Comparison of ENCODE assay signal across 14 cellular contexts in genomic region chr5:95728494-95729114, GRCh38. TPM values are rescaled to one million over a fixed set of nuclear protein-coding genes. Genes with fewer than 3 reads are reported as not detected.
DNase-seq lines count a peak whose midpoint lies in the region; ATAC-seq and TF ChIP-seq lines count a peak whose summit lies in the region.
"Had no signal": no experiment of that assay in that cellular context is flagged by ENCODE, and none has a peak within 500 bp of the region (broad histone marks: within the 10 kb centered on the region; RNA-seq: fewer than 3 reads in every experiment).

No MANE protein-coding gene starts in this region.

- H3K36me3 ChIP-seq in SK-N-MC (ENCODE audit: insufficient read depth, low read length) (peaks cover 9% of the 10 kb centered on the region; the same call in 1 of the 2 replicates), tibial nerve (no peaks in the 10 kb centered on the region)
- H3K36me3 ChIP-seq: thoracic aorta had no signal

- peaks cover 0 to 59% (median 28%) of the 10 kb centered on the region in 4 donors for H3K4me1 ChIP-seq in tibial nerve

- 81 to 83% methylated on average over 3 of the region's 3 CpGs for WGBS in tibial nerve, 2 donors

- no peaks in the 10 kb centered on the region for H3K36me3 Mint-ChIP-seq in natural killer cell treated with Interleukin-12 subunit alpha and Interleukin-12 subunit beta and Interleukin-15 and Interleukin-18, amount 100 ng/mL, for 72 hours
- no peaks in the 10 kb centered on the region for H3K36me3 Mint-ChIP-seq in natural killer cell
- H3K36me3 Mint-ChIP-seq: CD4-positive, alpha-beta memory T cell had no signal

- TF ChIP-seq CTCF in natural killer cell (IDR thresholded peaks at IDR 0.05) = no peak
- no peak for TF ChIP-seq CTCF in tibial nerve (IDR thresholded peaks at IDR 0.05)

- TF ChIP-seq POLR2A in tibial nerve (IDR thresholded peaks at IDR 0.05) = no peak

- peaks cover 46 to 50% of the 10 kb centered on the region in 2 donors for H3K4me1 Mint-ChIP-seq in natural killer cell treated with Interleukin-12 subunit alpha and Interleukin-12 subunit beta and Interleukin-15 and Interleukin-18, amount 100 ng/mL, for 72 hours (ENCODE audit: low read depth in 2 of 2)
- peaks cover 44 to 57% of the 10 kb centered on the region in 2 donors for H3K4me1 Mint-ChIP-seq in natural killer cell

- H3K4me3 ChIP-seq in SK-N-MC (no peak overlapping the region), tibial nerve (no peak overlapping the region)
- H3K4me3 ChIP-seq: thoracic aorta had no signal

- H3K9me3 ChIP-seq in SK-N-MC (ENCODE audit: low read depth, low read length) (no peaks in the 10 kb centered on the region), tibial nerve (no peaks in the 10 kb centered on the region)
- H3K9me3 ChIP-seq: thoracic aorta had no signal

- H3K9me3 Mint-ChIP-seq in natural killer cell treated with Interleukin-12 subunit alpha and Interleukin-12 subunit beta and Interleukin-15 and Interleukin-18, amount 100 ng/mL, for 72 hours = no peaks in the 10 kb centered on the region
- H3K9me3 Mint-ChIP-seq in natural killer cell = no peaks in the 10 kb centered on the region
- H3K9me3 Mint-ChIP-seq: CD4-positive, alpha-beta memory T cell had no signal

- ATAC-seq in natural killer cell treated with Interleukin-12 subunit alpha and Interleukin-12 subunit beta and Interleukin-15 and Interleukin-18, amount 100 ng/mL, for 72 hours = no peak
- ATAC-seq in natural killer cell (no peak), HG03196 (IDR thresholded peaks at IDR 0.05; ENCODE audit: unreplicated experiment) (no peak)

- peak overlapping the region; percentile 12 to 15 for H3K27ac Mint-ChIP-seq in natural killer cell treated with Interleukin-12 subunit alpha and Interleukin-12 subunit beta and Interleukin-15 and Interleukin-18, amount 100 ng/mL, for 72 hours
- no peak overlapping the region for H3K27ac Mint-ChIP-seq in natural killer cell
- H3K27ac Mint-ChIP-seq: CD4-positive, alpha-beta memory T cell had no signal

- no peak for DNase-seq in natural killer cell treated with Interleukin-12 subunit alpha and Interleukin-12 subunit beta and Interleukin-15 and Interleukin-18, amount 100 ng/mL, for 72 hours (ENCODE audit: low spot score)
- DNase-seq in natural killer cell (no peak), SK-N-MC (ENCODE audit: low read depth, low spot score) (no peak), iris pigment epithelial cell (ENCODE audit: low read depth) (peak; percentile 40), tibial nerve (ENCODE audit: low spot score in 2 of 2) (no peak), occipital lobe (lab: John Stamatoyannopoulos, UW) (no peak), amniotic stem cell (lab: John Stamatoyannopoulos, UW) (no peak)
- DNase-seq: activated CD8-positive, alpha-beta memory T cell treated with anti-CD3 and anti-CD28 coated beads for 24 hours; aorta; CD4-positive, alpha-beta memory T cell; KG1 had no signal

- H3K9ac ChIP-seq in SK-N-MC (ENCODE audit: insufficient read length) = no peak overlapping the region

- no peak overlapping the region for H3K4me3 Mint-ChIP-seq in natural killer cell treated with Interleukin-12 subunit alpha and Interleukin-12 subunit beta and Interleukin-15 and Interleukin-18, amount 100 ng/mL, for 72 hours
- H3K4me3 Mint-ChIP-seq in natural killer cell = no peak overlapping the region

- peak overlapping the region; percentile 99 for H3K27ac ChIP-seq in SK-N-MC
- peak overlapping the region in 3 of 4 donors; percentile 6 to 100 (median 98) for H3K27ac ChIP-seq in tibial nerve
- H3K27ac ChIP-seq: thoracic aorta had no signal

- intact Hi-C loops in natural killer cell (cut with micrococcal nuclease) = no loop called here

- no peak for TF ChIP-seq EP300 in tibial nerve (IDR thresholded peaks at IDR 0.05)

- no peaks in the 10 kb centered on the region for H3K27me3 ChIP-seq in tibial nerve

- H3K27me3 Mint-ChIP-seq in natural killer cell treated with Interleukin-12 subunit alpha and Interleukin-12 subunit beta and Interleukin-15 and Interleukin-18, amount 100 ng/mL, for 72 hours = no peaks in the 10 kb centered on the region
- H3K27me3 Mint-ChIP-seq in natural killer cell (ENCODE audit: low read depth in 2 of 2) = no peaks in the 10 kb centered on the region

RNA-seq across cellular contexts. Expression of gene RHOBTB3, which starts 2.5 kb away (rescaled TPM):
- total RNA-seq in natural killer cell treated with Interleukin-12 subunit alpha and Interleukin-12 subunit beta and Interleukin-15 and Interleukin-18, amount 100 ng/mL, for 72 hours = 10 to 100 TPM; 14.7 to 17.4 TPM
- total RNA-seq in natural killer cell (10 to 100 TPM; 46.5 to 55.1 (median 46.5) TPM), tibial nerve (100 to 1,000 TPM; 130 to 219 (median 195) TPM), occipital lobe (348 TPM)

RNA-seq across cellular contexts. Expression of gene SPATA9, which starts 45.8 kb away (rescaled TPM):
- 1 to 10 TPM; 1.4 to 1.9 TPM for total RNA-seq in natural killer cell treated with Interleukin-12 subunit alpha and Interleukin-12 subunit beta and Interleukin-15 and Interleukin-18, amount 100 ng/mL, for 72 hours
- total RNA-seq in natural killer cell = 1 to 10 TPM; 1.3 to 2.1 (median 2.0) TPM
- 1 to 10 TPM in 1 of 4 donors, not detected in 3; 1.2 TPM for total RNA-seq in tibial nerve
- total RNA-seq in occipital lobe = 0.78 TPM
- total RNA-seq: CD4-positive, alpha-beta memory T cell; mononuclear cell had no signal

Comparison
In these comparisons a context has a peak if more than half of its experiments do, and no peak if none do; other contexts are left out.
1. H3K27ac Mint-ChIP-seq: peak in natural killer cell treated with Interleukin-12 subunit alpha and Interleukin-12 subunit beta and Interleukin-15 and Interleukin-18, amount 100 ng/mL, for 72 hours (2 of 2); none in natural killer cell (0 of 2).